Comparison of ENCODE assay signal across 8 cellular contexts in genomic region chr2:28594369-28595108, GRCh38.
A peak's percentile ranks its signal among the peaks of the same experiment; 100 is the strongest.
DNase-seq lines count a peak whose midpoint lies in the region; ATAC-seq and TF ChIP-seq lines count a peak whose summit lies in the region.

No MANE protein-coding gene starts in this region.

- DNase-seq in A673 (ENCODE audit: low spot score) (peak; percentile 76), KG1 (lab: John Stamatoyannopoulos, UW) (peak; percentile 62), OCI-M1 (lab: John Stamatoyannopoulos, UW) (peak; percentile 87), activated T-cell treated with anti-CD3 and anti-CD28 coated beads for 24 hours (ENCODE audit: low read depth) (peak; percentile 82), erythroblast (lab: John Stamatoyannopoulos, UW) (peak; percentile 58 to 85)
- DNase-seq in stimulated activated CD8-positive, alpha-beta memory T cell treated with anti-CD3 and anti-CD28 coated beads, Interleukin-4, amount 100 ng/mL, for 1 hour (ENCODE audit: low read depth in 2 of 2, low spot score in 1 of 2) = peak; percentile 75 to 81

- BruUV-seq in A673 (replicated peaks; lab: Mats Ljungman, UMichigan) = no TSS peak

- H3K4me3 ChIP-seq in A673 (ENCODE audit: low read depth, low read length, poor library complexity, severe bottlenecking) = no peak overlapping the region
- peak overlapping the region; percentile 28 to 41 for H3K4me3 ChIP-seq in mucosa of rectum (ENCODE audit: low read length in 2 of 2)

- ATAC-seq in GM19025 (IDR thresholded peaks at IDR 0.05; ENCODE audit: low read depth, unreplicated experiment) = peak; percentile 77

- H3K27ac ChIP-seq in A673 (ENCODE audit: low read depth, low read length, poor library complexity, severe bottlenecking) (no peak overlapping the region), mucosa of rectum (ENCODE audit: low read depth in 2 of 2, low read length in 2 of 2) (peak overlapping the region; percentile 70 to 73)

- H3K27me3 ChIP-seq in A673 (replicated peaks; ENCODE audit: insufficient read depth, low read depth, low read length, poor library complexity) = no peaks in the 10 kb centered on the region
- no peaks in the 10 kb centered on the region for H3K27me3 ChIP-seq in mucosa of rectum (ENCODE audit: control insufficient read depth in 2 of 2, insufficient read depth in 2 of 2, low read length in 2 of 2)

- POLR2A ChIA-PET in A673 (lab: Charles Lee; ENCODE audit: low non-redundant PET) = interaction anchor here (0.5 to 0.7 kb wide), 2 partner anchors 157 to 159 kb away, joined by 3 to 10 read pairs; partner anchors contain the start of gene PPP1CB

- H3K9me3 ChIP-seq in A673 (ENCODE audit: low read depth, low read length, poor library complexity, severe bottlenecking) = no peaks in the 10 kb centered on the region
- no peaks in the 10 kb centered on the region for H3K9me3 ChIP-seq in mucosa of rectum (ENCODE audit: control insufficient read depth in 2 of 2, low read length in 2 of 2)

- no peak for TF ChIP-seq POLR2A in erythroblast (IDR thresholded peaks at IDR 0.05; ENCODE audit: low read length)

- CTCF ChIA-PET in A673 (lab: Charles Lee) = interaction anchor here (0.6 to 1.5 kb wide), 9 partner anchors 11 to 160 kb away, joined by 3 to 12 read pairs (median 5); partner anchors contain the start of gene PPP1CB

- H3K36me3 ChIP-seq in A673 (ENCODE audit: insufficient read depth, low read length, poor library complexity, severe bottlenecking) (no peaks in the 10 kb centered on the region), mucosa of rectum (ENCODE audit: control insufficient read depth in 2 of 2, insufficient read depth in 2 of 2, low read length in 2 of 2) (no peaks in the 10 kb centered on the region)

- intact Hi-C loops in A673 (cut with micrococcal nuclease; ENCODE audit: unreplicated experiment) = loop anchor here (2.0 kb wide), 1 partner anchor 160 kb away; no protein-coding TSS in a partner anchor

- H3K4me1 ChIP-seq in A673 (ENCODE audit: insufficient read depth, low read length, poor library complexity, severe bottlenecking) (peaks cover 21% of the 10 kb centered on the region), mucosa of rectum (ENCODE audit: control insufficient read depth in 2 of 2, insufficient read depth in 2 of 2, low read length in 2 of 2) (peaks cover 14 to 19% of the 10 kb centered on the region in 2 donors)

- peak overlapping the region; percentile 10 to 68 for H3K9ac ChIP-seq in mucosa of rectum (ENCODE audit: low read depth in 1 of 2, low read length in 2 of 2)

- peak; percentile 89 for TF ChIP-seq CTCF in A673 (conservative IDR thresholded peaks at IDR 0.05; ENCODE audit: low read depth, low read length)
